22 cellular contexts compared by ENCODE assay signal in the genomic region with DNA sequence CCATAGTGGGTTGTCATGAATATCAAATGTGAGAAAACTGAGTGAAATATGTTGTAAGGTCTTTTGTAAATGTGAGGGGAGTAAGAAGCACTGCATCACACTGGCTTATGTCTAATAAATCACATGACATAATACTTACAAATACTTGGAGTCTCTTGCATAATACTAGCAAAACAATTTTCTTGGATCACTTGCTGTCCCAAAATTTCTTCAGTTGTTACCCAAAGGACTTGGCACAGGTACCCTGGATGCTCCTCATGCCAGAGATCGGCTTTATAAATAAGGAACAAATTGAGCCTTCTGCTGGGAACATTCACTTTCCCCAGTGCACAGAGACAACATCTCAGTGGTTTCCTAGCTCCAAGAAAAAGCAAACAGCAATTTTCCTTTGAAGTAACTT. TPM values are rescaled to one million over a fixed set of nuclear protein-coding genes. Genes with fewer than 3 reads are reported as not detected.
"Had no signal": no experiment of that assay in that cellular context is flagged by ENCODE, and none has a peak within 500 bp of the region (broad histone marks: within the 10 kb centered on the region; RNA-seq: fewer than 3 reads in every experiment).

No MANE protein-coding gene starts in this region.

- H3K9ac ChIP-seq: parathyroid adenoma had no signal

- H3K27ac ChIP-seq: cardiac muscle cell, hepatocyte, parathyroid adenoma, psoas muscle, transverse colon had no signal

- DNase-seq: cerebellar nuclear complex; dermis blood vessel endothelial cell; esophagus squamous epithelium; kidney; left cardiac atrium; mesendoderm; naive B cell; occipital lobe; psoas muscle; stimulated activated CD4-positive, alpha-beta T cell treated with anti-CD3 and anti-CD28 coated beads, Interleukin-2, amount 100 ng/mL, for 48 hours; stimulated activated naive CD8-positive, alpha-beta T cell treated with anti-CD3 and anti-CD28 coated beads, Interleukin-15, Interleukin-2, amounts not matched to agents 100 U/mL and 50 U/mL, for 24 hours; transverse colon had no signal

- H3K4me1 Mint-ChIP-seq: naive B cell, nephron had no signal

- H3K4me2 ChIP-seq: hepatocyte, smooth muscle cell had no signal

- H3K9me3 Mint-ChIP-seq: nephron had no signal

- ATAC-seq: stimulated activated naive CD8-positive, alpha-beta T cell treated with anti-CD3 and anti-CD28 coated beads, Interleukin-15, Interleukin-2, amounts not matched to agents 100 U/mL and 50 U/mL, for 24 hours had no signal

- H3K4me1 ChIP-seq: esophagus squamous epithelium, parathyroid adenoma, psoas muscle, transverse colon had no signal

- H3K27ac Mint-ChIP-seq: naive B cell, nephron had no signal

- H3K9me3 ChIP-seq: esophagus squamous epithelium, psoas muscle, transverse colon had no signal

- H3K4me3 Mint-ChIP-seq: naive B cell, nephron had no signal

- H3K79me2 ChIP-seq: hepatocyte, parathyroid adenoma had no signal

- H3K27me3 ChIP-seq: cardiac muscle cell, hepatocyte, transverse colon had no signal

- H3K36me3 Mint-ChIP-seq: naive B cell had no signal

- H3K4me3 ChIP-seq: cardiac muscle cell, esophagus squamous epithelium, hepatocyte, psoas muscle, smooth muscle cell, transverse colon had no signal

- H2AFZ ChIP-seq: hepatocyte, parathyroid adenoma had no signal

- H3K36me3 ChIP-seq: cardiac muscle cell, esophagus squamous epithelium, transverse colon had no signal

RNA-seq across cellular contexts. Expression of a gene that starts 5.0 kb away (rescaled TPM):
- total RNA-seq: cardiac muscle cell, dermis blood vessel endothelial cell, epithelial cell of proximal tubule, esophagus squamous epithelium, hepatocyte, kidney, liver, lung microvascular endothelial cell, occipital lobe, psoas muscle, smooth muscle cell, temporal lobe, transverse colon, urinary bladder had no signal

RNA-seq across cellular contexts. Expression of a gene that starts 11.0 kb away (rescaled TPM):
- total RNA-seq: cardiac muscle cell, dermis blood vessel endothelial cell, epithelial cell of proximal tubule, hepatocyte, kidney, left cardiac atrium, liver, lung microvascular endothelial cell, occipital lobe, psoas muscle, smooth muscle cell, temporal lobe, transverse colon, urinary bladder had no signal

RNA-seq across cellular contexts. Expression of a gene that starts 14.5 kb away (rescaled TPM):
- total RNA-seq: cardiac muscle cell, dermis blood vessel endothelial cell, epithelial cell of proximal tubule, hepatocyte, kidney, liver, lung microvascular endothelial cell, psoas muscle, smooth muscle cell had no signal

RNA-seq across cellular contexts. Expression of a gene that starts 56.8 kb away (rescaled TPM):
- total RNA-seq: cardiac muscle cell, dermis blood vessel endothelial cell, epithelial cell of proximal tubule, left cardiac atrium, liver, lung microvascular endothelial cell, occipital lobe, psoas muscle, temporal lobe had no signal
